Comparison of ENCODE assay signal across 2 cellular contexts in genomic region chr2:63041592-63041991, GRCh38.
TF ChIP-seq lines count a peak whose summit lies in the region.

No MANE protein-coding gene starts in this region.

TF ChIP-seq in HEK293, 187 proteins besides CTCF, POLR2A, EP300 and RAD21 (continues in another document):
- TF ChIP-seq SP2 (tag by site-specific recombination; IDR thresholded peaks at IDR 0.05), result no peak
- TF ChIP-seq ZNF16 (tag by site-specific recombination; IDR thresholded peaks at IDR 0.05; ENCODE audit: low read depth), result no peak
- TF ChIP-seq ZNF571 (tag by site-specific recombination; IDR thresholded peaks at IDR 0.05), result no peak
- TF ChIP-seq ZFHX2 (tag by site-specific recombination; conservative IDR thresholded peaks at IDR 0.05), result no peak
- no peak for TF ChIP-seq ZNF48 (tag by site-specific recombination; IDR thresholded peaks at IDR 0.05)
- no peak for TF ChIP-seq ZNF184 (tag by site-specific recombination; IDR thresholded peaks at IDR 0.05)
- no peak for TF ChIP-seq ZNF701 (tag by site-specific recombination; IDR thresholded peaks at IDR 0.05)
- no peak for TF ChIP-seq ZNF544 (tag by site-specific recombination; IDR thresholded peaks at IDR 0.05)
- TF ChIP-seq ZNF660 (tag by site-specific recombination; IDR thresholded peaks at IDR 0.05), result no peak
- no peak for TF ChIP-seq ZNF549 (tag by site-specific recombination; IDR thresholded peaks at IDR 0.05)
- TF ChIP-seq ZFP3 (tag by site-specific recombination; IDR thresholded peaks at IDR 0.05; ENCODE audit: low read depth), result no peak
- no peak for TF ChIP-seq ZNF530 (tag by site-specific recombination; IDR thresholded peaks at IDR 0.05; ENCODE audit: low read depth)
- peak; percentile 89 for TF ChIP-seq FEZF1 (tag by site-specific recombination; IDR thresholded peaks at IDR 0.05)
- no peak for TF ChIP-seq ZNF510 (tag by site-specific recombination; IDR thresholded peaks at IDR 0.05; ENCODE audit: insufficient replicate concordance)
- no peak for TF ChIP-seq ZNF76 (tag by site-specific recombination; IDR thresholded peaks at IDR 0.05; ENCODE audit: borderline replicate concordance, low read depth)
- TF ChIP-seq ZNF518A (tag by site-specific recombination; conservative IDR thresholded peaks at IDR 0.05; ENCODE audit: low read depth), result 0 out of 2 replicates have a peak, but pooled peaks have one; percentile 31
- TF ChIP-seq ZNF324 (tag by site-specific recombination; IDR thresholded peaks at IDR 0.05), result no peak
- no peak for TF ChIP-seq REPIN1 (tag by site-specific recombination; IDR thresholded peaks at IDR 0.05; ENCODE audit: low read depth)
- TF ChIP-seq ZNF155 (tag by site-specific recombination; IDR thresholded peaks at IDR 0.05), result no peak
- no peak for TF ChIP-seq ELK4 (IDR thresholded peaks at IDR 0.05; ENCODE audit: borderline replicate concordance, low read depth, low read length)
- TF ChIP-seq ZNF600 (tag by site-specific recombination; IDR thresholded peaks at IDR 0.05), result no peak
- no peak for TF ChIP-seq ZBTB6 (tag by site-specific recombination; IDR thresholded peaks at IDR 0.05)
- no peak for TF ChIP-seq KLF9 (tag by site-specific recombination; IDR thresholded peaks at IDR 0.05; ENCODE audit: low read depth)
- TF ChIP-seq ZBTB1 (tag by site-specific recombination; IDR thresholded peaks at IDR 0.05), result no peak
- no peak for TF ChIP-seq ZNF214 (tag by site-specific recombination; IDR thresholded peaks at IDR 0.05; ENCODE audit: borderline replicate concordance)
- no peak for TF ChIP-seq ZBTB7A (tag by site-specific recombination; IDR thresholded peaks at IDR 0.05; ENCODE audit: low read depth)
- TF ChIP-seq ZNF670 (tag by site-specific recombination; IDR thresholded peaks at IDR 0.05; ENCODE audit: low read depth), result no peak
- no peak for TF ChIP-seq ZIC2 (tag by site-specific recombination; IDR thresholded peaks at IDR 0.05)
- TF ChIP-seq YY1 (tag by site-specific recombination; IDR thresholded peaks at IDR 0.05), result no peak

TF ChIP-seq in GM12878, 131 proteins besides CTCF, POLR2A, EP300 and RAD21 (continued from another document):
- TF ChIP-seq MEF2A (IDR thresholded peaks at IDR 0.05; ENCODE audit: insufficient read depth, low read depth, low read length) (no peak), SREBF2 (IDR thresholded peaks at IDR 0.05; ENCODE audit: low read length) (no peak), JUNB (IDR thresholded peaks at IDR 0.05) (no peak), ASH2L (IDR thresholded peaks at IDR 0.05; ENCODE audit: borderline replicate concordance, low read depth) (no peak), YBX1 (IDR thresholded peaks at IDR 0.05) (no peak), HSF1 (IDR thresholded peaks at IDR 0.05; ENCODE audit: low read depth, low read length) (no peak), CBX3 (IDR thresholded peaks at IDR 0.05; ENCODE audit: borderline replicate concordance, low read depth) (no peak), BMI1 (IDR thresholded peaks at IDR 0.05; ENCODE audit: borderline replicate concordance) (no peak), HDAC6 (IDR thresholded peaks at IDR 0.05; ENCODE audit: unreplicated experiment) (no peak), YY1 (IDR thresholded peaks at IDR 0.05; ENCODE audit: low read depth, low read length) (no peak), IRF4 (IDR thresholded peaks at IDR 0.05; ENCODE audit: low read depth, low read length) (no peak), POLR2AphosphoS2 (IDR thresholded peaks at IDR 0.05; ENCODE audit: low read depth, low read length) (no peak), SPI1 (IDR thresholded peaks at IDR 0.05; ENCODE audit: borderline replicate concordance, insufficient read depth, low read depth, low read length) (no peak), RELA (IDR thresholded peaks at IDR 0.05; ENCODE audit: borderline replicate concordance, partially characterized antibody) (no peak), SIX5 (IDR thresholded peaks at IDR 0.05; ENCODE audit: low read depth, low read length, severe bottlenecking) (no peak)
